Comparison of ENCODE assay signal across 1 cellular context in the genomic region with DNA sequence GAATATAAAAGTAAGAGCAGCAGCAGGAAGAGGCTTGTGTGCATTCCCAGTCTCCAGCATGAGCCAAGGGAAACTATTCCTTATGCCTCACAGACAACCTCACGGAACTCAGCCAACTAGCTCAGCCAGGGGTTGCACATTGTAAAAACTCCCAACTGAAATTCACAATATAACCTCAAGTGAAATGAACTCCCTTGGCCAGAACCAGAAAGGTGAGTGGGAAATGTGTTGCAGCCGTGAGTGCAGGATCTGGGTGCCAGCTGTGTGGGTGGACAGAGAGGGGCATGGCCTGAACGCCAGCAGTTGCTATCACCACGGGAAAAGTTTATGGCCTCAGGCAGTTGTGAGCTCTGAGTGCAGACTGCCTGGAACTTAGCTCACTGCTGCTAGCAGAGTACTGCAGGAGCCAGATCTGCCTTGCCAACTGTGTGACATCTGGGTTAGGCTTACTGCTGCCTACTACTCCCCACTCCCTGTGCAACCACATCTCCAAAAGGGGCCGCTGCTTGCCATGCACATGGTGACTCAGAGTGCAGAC.
TF ChIP-seq lines count a peak whose summit lies in the region.

No MANE protein-coding gene starts in this region.

TF ChIP-seq in H1, 55 proteins besides CTCF, POLR2A, EP300 and RAD21:
- no peak for TF ChIP-seq BRCA1 (IDR thresholded peaks at IDR 0.05; ENCODE audit: low read depth, low read length)
- TF ChIP-seq CBX5 (IDR thresholded peaks at IDR 0.05; ENCODE audit: low read depth, low read length): no peak
- no peak for TF ChIP-seq YY1 (IDR thresholded peaks at IDR 0.05; ENCODE audit: low read depth, low read length)
- no peak for TF ChIP-seq BCL11A (IDR thresholded peaks at IDR 0.05; ENCODE audit: low read depth in 2 of 2, low read length in 2 of 2)
- TF ChIP-seq RFX5 (IDR thresholded peaks at IDR 0.05; ENCODE audit: borderline replicate concordance, low read depth, low read length): no peak
- no peak for TF ChIP-seq GTF2F1 (IDR thresholded peaks at IDR 0.05; ENCODE audit: borderline replicate concordance, low read depth, low read length)
- no peak for TF ChIP-seq GABPA (IDR thresholded peaks at IDR 0.05; ENCODE audit: borderline replicate concordance, insufficient read depth, low read length)
- TF ChIP-seq, protein P1, sequence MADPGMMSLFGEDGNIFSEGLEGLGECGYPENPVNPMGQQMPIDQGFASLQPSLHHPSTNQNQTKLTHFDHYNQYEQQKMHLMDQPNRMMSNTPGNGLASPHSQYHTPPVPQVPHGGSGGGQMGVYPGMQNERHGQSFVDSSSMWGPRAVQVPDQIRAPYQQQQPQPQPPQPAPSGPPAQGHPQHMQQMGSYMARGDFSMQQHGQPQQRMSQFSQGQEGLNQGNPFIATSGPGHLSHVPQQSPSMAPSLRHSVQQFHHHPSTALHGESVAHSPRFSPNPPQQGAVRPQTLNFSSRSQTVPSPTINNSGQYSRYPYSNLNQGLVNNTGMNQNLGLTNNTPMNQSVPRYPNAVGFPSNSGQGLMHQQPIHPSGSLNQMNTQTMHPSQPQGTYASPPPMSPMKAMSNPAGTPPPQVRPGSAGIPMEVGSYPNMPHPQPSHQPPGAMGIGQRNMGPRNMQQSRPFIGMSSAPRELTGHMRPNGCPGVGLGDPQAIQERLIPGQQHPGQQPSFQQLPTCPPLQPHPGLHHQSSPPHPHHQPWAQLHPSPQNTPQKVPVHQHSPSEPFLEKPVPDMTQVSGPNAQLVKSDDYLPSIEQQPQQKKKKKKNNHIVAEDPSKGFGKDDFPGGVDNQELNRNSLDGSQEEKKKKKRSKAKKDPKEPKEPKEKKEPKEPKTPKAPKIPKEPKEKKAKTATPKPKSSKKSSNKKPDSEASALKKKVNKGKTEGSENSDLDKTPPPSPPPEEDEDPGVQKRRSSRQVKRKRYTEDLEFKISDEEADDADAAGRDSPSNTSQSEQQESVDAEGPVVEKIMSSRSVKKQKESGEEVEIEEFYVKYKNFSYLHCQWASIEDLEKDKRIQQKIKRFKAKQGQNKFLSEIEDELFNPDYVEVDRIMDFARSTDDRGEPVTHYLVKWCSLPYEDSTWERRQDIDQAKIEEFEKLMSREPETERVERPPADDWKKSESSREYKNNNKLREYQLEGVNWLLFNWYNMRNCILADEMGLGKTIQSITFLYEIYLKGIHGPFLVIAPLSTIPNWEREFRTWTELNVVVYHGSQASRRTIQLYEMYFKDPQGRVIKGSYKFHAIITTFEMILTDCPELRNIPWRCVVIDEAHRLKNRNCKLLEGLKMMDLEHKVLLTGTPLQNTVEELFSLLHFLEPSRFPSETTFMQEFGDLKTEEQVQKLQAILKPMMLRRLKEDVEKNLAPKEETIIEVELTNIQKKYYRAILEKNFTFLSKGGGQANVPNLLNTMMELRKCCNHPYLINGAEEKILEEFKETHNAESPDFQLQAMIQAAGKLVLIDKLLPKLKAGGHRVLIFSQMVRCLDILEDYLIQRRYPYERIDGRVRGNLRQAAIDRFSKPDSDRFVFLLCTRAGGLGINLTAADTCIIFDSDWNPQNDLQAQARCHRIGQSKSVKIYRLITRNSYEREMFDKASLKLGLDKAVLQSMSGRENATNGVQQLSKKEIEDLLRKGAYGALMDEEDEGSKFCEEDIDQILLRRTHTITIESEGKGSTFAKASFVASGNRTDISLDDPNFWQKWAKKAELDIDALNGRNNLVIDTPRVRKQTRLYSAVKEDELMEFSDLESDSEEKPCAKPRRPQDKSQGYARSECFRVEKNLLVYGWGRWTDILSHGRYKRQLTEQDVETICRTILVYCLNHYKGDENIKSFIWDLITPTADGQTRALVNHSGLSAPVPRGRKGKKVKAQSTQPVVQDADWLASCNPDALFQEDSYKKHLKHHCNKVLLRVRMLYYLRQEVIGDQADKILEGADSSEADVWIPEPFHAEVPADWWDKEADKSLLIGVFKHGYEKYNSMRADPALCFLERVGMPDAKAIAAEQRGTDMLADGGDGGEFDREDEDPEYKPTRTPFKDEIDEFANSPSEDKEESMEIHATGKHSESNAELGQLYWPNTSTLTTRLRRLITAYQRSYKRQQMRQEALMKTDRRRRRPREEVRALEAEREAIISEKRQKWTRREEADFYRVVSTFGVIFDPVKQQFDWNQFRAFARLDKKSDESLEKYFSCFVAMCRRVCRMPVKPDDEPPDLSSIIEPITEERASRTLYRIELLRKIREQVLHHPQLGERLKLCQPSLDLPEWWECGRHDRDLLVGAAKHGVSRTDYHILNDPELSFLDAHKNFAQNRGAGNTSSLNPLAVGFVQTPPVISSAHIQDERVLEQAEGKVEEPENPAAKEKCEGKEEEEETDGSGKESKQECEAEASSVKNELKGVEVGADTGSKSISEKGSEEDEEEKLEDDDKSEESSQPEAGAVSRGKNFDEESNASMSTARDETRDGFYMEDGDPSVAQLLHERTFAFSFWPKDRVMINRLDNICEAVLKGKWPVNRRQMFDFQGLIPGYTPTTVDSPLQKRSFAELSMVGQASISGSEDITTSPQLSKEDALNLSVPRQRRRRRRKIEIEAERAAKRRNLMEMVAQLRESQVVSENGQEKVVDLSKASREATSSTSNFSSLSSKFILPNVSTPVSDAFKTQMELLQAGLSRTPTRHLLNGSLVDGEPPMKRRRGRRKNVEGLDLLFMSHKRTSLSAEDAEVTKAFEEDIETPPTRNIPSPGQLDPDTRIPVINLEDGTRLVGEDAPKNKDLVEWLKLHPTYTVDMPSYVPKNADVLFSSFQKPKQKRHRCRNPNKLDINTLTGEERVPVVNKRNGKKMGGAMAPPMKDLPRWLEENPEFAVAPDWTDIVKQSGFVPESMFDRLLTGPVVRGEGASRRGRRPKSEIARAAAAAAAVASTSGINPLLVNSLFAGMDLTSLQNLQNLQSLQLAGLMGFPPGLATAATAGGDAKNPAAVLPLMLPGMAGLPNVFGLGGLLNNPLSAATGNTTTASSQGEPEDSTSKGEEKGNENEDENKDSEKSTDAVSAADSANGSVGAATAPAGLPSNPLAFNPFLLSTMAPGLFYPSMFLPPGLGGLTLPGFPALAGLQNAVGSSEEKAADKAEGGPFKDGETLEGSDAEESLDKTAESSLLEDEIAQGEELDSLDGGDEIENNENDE (IDR thresholded peaks at IDR 0.05; ENCODE audit: insufficient replicate concordance, low read length): no peak
- no peak for TF ChIP-seq TAF7 (optimal IDR thresholded peaks at IDR 0.05; ENCODE audit: borderline replicate concordance, low read depth, low read length)
- TF ChIP-seq ZNF274 (IDR thresholded peaks at IDR 0.05; ENCODE audit: borderline replicate concordance, extremely low read depth, low read length): no peak
- no peak for TF ChIP-seq TCF12 (IDR thresholded peaks at IDR 0.05; ENCODE audit: low read depth, low read length)
